Comparison of ENCODE assay signal across 29 cellular contexts in genomic region chr10:27678166-27678565, GRCh38.
"Had no signal": no experiment of that assay in that cellular context is flagged by ENCODE, and none has a peak within 500 bp of the region (broad histone marks: within the 10 kb centered on the region; RNA-seq: fewer than 3 reads in every experiment).

No MANE protein-coding gene starts in this region.

- H3K4me3 ChIP-seq: neural progenitor cell, ovary, psoas muscle, right lobe of liver, skin epidermis, smooth muscle cell, spleen, suprapubic skin, testis, tibial artery, transverse colon, upper lobe of right lung, uterus had no signal

- H3K9ac ChIP-seq: neural progenitor cell, parathyroid adenoma had no signal

- DNase-seq: naive thymus-derived CD4-positive, alpha-beta T cell; natural killer cell; occipital lobe; ovary; posterior cingulate gyrus; psoas muscle; right cardiac atrium; right lobe of liver; spleen; stimulated activated CD4-positive, alpha-beta T cell treated with anti-CD3 and anti-CD28 coated beads, Interleukin-12 subunit alpha, Interleukin-12 subunit beta, amount 100 ng/mL, for 4 hours; stimulated activated CD4-positive, alpha-beta T cell treated with anti-CD3 and anti-CD28 coated beads, Interleukin-1b, Interleukin-23, amount 100 ng/mL, for 48 hours; stimulated activated CD4-positive, alpha-beta T cell treated with anti-CD3 and anti-CD28 coated beads, Interleukin-4, amount 100 ng/mL, for 1 hour; stimulated activated CD4-positive, alpha-beta T cell treated with anti-CD3 and anti-CD28 coated beads, Interleukin-4, amount 100 ng/mL, for 4 hours; stimulated activated CD8-positive, alpha-beta memory T cell treated with anti-CD3 and anti-CD28 coated beads, Interleukin-4, amount 100 ng/mL, for 48 hours; stimulated activated naive CD4-positive, alpha-beta T cell; stimulated activated naive CD8-positive, alpha-beta T cell treated with anti-CD3 and anti-CD28 coated beads, Interleukin-15, amount 100 ng/mL, for 72 hours; stimulated activated naive CD8-positive, alpha-beta T cell treated with anti-CD3 and anti-CD28 coated beads, Interleukin-15, Interleukin-2, amounts not matched to agents 100 U/mL and 50 U/mL, for 24 hours; substantia nigra; testis; tibial artery; transverse colon; upper lobe of right lung; uterus had no signal

- H3K9me3 ChIP-seq: ovary, psoas muscle, right lobe of liver, spleen, suprapubic skin, testis, tibial artery, transverse colon, upper lobe of right lung, uterus had no signal

- H3K27ac ChIP-seq: neural progenitor cell, ovary, parathyroid adenoma, psoas muscle, right lobe of liver, skin epidermis, spleen, suprapubic skin, testis, transverse colon, upper lobe of right lung, uterus had no signal

- H3K4me1 ChIP-seq: neural progenitor cell, parathyroid adenoma, psoas muscle, right lobe of liver, spleen, testis, upper lobe of right lung had no signal

- ATAC-seq: naive thymus-derived CD4-positive, alpha-beta T cell; natural killer cell; psoas muscle; right cardiac atrium; right lobe of liver; stimulated activated memory B cell treated with anti-CD40 and anti-IgM and Interleukin-4, amounts not matched to agents 10 μg/mL and 1 μg/mL and 100 μg/mL, for 72 hours; stimulated activated naive CD8-positive, alpha-beta T cell treated with anti-CD3 and anti-CD28 coated beads, Interleukin-15, amount 100 ng/mL, for 72 hours; stimulated activated naive CD8-positive, alpha-beta T cell treated with anti-CD3 and anti-CD28 coated beads, Interleukin-15, Interleukin-2, amounts not matched to agents 100 U/mL and 50 U/mL, for 24 hours; upper lobe of right lung had no signal

- H3K27me3 ChIP-seq: neural progenitor cell, ovary, right lobe of liver, spleen, suprapubic skin, testis, tibial artery, transverse colon, upper lobe of right lung, uterus had no signal

- H3K36me3 ChIP-seq: neural progenitor cell, ovary, right lobe of liver, spleen, suprapubic skin, tibial artery, transverse colon, upper lobe of right lung, uterus had no signal
